ENCODE assay signal across 1 cellular context in the genomic region with DNA sequence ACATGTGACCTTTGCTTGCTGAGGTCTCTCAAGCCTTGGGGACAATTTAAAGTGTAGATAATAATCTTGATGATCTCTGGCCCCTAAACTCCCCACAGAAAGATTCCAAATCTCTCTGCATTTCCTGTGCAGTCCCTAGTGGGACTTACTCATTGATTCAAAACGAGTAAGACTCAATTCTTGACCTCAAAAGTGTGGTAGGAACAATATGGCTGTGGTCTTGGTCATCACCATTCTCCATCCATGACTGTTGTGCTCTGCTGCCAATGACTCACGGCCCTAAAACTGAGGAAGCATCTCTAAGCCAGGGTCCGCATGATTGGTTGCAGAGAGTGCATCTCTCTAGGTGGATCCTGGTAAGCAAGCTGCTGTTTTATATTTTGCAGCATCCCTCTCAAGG.
TF ChIP-seq lines count a peak whose summit lies in the region.

No MANE protein-coding gene starts in this region.

TF ChIP-seq in SK-N-SH, 30 proteins besides CTCF, POLR2A, EP300 and RAD21 (continued from another document):
- TF ChIP-seq MEF2A (IDR thresholded peaks at IDR 0.05; ENCODE audit: borderline replicate concordance, low read depth) (peak; percentile 59; the same call in 1 of the 2 replicates), JUND (IDR thresholded peaks at IDR 0.05) (peak; percentile 75), FOXJ3 (CRISPR knock-in tag; IDR thresholded peaks at IDR 0.05) (no peak)
